12 cellular contexts compared by ENCODE assay signal in the genomic region with DNA sequence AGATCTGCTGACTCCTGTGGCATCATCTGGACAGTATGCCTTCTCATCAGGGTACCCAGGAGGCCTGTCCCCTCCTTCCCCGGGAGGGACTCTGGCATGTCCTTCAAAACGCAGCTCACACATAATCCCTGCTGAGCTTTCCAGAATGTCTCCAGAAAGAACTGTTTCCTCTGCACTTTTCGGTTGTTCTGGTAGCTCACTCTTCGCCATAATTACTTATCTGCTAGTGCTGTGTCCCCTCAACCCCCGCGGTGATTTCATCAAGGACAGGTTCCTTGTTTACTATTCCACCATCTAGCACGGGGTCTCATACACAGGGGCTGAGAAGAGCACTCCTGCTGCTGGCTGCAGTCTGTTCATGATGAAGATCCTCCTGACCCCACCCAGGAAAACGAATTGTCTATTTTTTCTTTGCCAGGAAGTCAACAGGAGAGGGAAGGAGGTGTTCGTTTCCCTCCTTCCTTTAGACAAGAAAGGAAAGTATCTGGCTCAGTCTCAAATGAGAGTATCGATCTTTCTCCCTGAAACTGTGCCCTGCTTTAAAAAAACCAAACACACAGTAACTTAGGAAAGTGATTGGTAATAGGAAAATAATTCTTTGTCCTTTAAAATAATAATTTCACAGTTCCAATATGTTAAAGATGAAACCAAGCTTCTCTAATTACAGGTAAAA.
DNase-seq lines count a peak whose midpoint lies in the region; ATAC-seq, FAIRE-seq and TF ChIP-seq lines count a peak whose summit lies in the region.
"Had no signal": no experiment of that assay in that cellular context is flagged by ENCODE, and none has a peak within 500 bp of the region (broad histone marks: within the 10 kb centered on the region; RNA-seq: fewer than 3 reads in every experiment).

No MANE protein-coding gene starts in this region.

- no peak overlapping the region for H3K23ac ChIP-seq in mesendoderm (ENCODE audit: low read length)

- no peak for ATAC-seq in HG03469 (IDR thresholded peaks at IDR 0.05; ENCODE audit: unreplicated experiment)
- no peak for ATAC-seq in effector memory CD8-positive, alpha-beta T cell (replicated peaks)

- DNase-seq in HFFc6 (no peak), brain microvascular endothelial cell (no peak), mesendoderm (peak; percentile 19), nucleus accumbens (lab: John Stamatoyannopoulos, UW) (no peak)
- DNase-seq in T-helper 2 cell treated with Interferon-gamma antibody and Interleukin-4, amounts not matched to agents 5 μg/mL and 100 μg/mL, for 36 hours (ENCODE audit: low spot score): no peak
- DNase-seq in effector memory CD8-positive, alpha-beta T cell: no peak
- DNase-seq: activated CD4-positive, CD25-positive, alpha-beta regulatory T cell; KG1; SIG-M5 had no signal

- no peak overlapping the region for H3K4me2 ChIP-seq in mesendoderm (ENCODE audit: low read length)

- no CpG with 5 or more reads among the region's 10 CpGs for WGBS in mesendoderm (ENCODE audit: extremely low coverage, insufficient coverage, low lambda C conversion rate)

- TF ChIP-seq CTCF in HFFc6 (IDR thresholded peaks at IDR 0.05) (no peak), brain microvascular endothelial cell (IDR thresholded peaks at IDR 0.05; ENCODE audit: low read depth, low read length, missing control alignments) (no peak)

- H4K5ac ChIP-seq in mesendoderm (ENCODE audit: low read length): no peak overlapping the region

- H3K27ac ChIP-seq in brain microvascular endothelial cell (peak overlapping the region; percentile 21), mesendoderm (ENCODE audit: low read depth, low read length) (no peak overlapping the region)

- peaks cover 10% of the 10 kb centered on the region for H3K4me1 ChIP-seq in mesendoderm (ENCODE audit: control insufficient read depth, low read depth, low read length)

- H3K18ac ChIP-seq in mesendoderm (ENCODE audit: low read length): no peak overlapping the region

- no peak overlapping the region for H3K9ac ChIP-seq in mesendoderm (ENCODE audit: low read length)

- H3K4me3 Mint-ChIP-seq in HFFc6: no peak overlapping the region
- H3K4me3 Mint-ChIP-seq in T-helper 2 cell treated with Interferon-gamma antibody and Interleukin-4, amounts not matched to agents 5 μg/mL and 100 μg/mL, for 36 hours: no peak overlapping the region
- H3K4me3 Mint-ChIP-seq in effector memory CD8-positive, alpha-beta T cell: no peak overlapping the region
- H3K4me3 Mint-ChIP-seq: stimulated activated naive CD8-positive, alpha-beta T cell treated with anti-CD3 and anti-CD28 coated beads, Interleukin-15, Interleukin-2, amounts not matched to agents 100 ng/mL and 50 ng/mL, for 24 hours had no signal

- no peak overlapping the region for H4K8ac ChIP-seq in mesendoderm (ENCODE audit: low read depth, low read length)

- H3K27me3 ChIP-seq in brain microvascular endothelial cell (replicated peaks) (no peaks in the 10 kb centered on the region), mesendoderm (ENCODE audit: insufficient read depth, low read length, poor library complexity) (no peaks in the 10 kb centered on the region)

- H3K27me3 Mint-ChIP-seq in HFFc6 (ENCODE audit: insufficient read depth): no peaks in the 10 kb centered on the region; the same call in 1 of the 2 replicates
- H3K27me3 Mint-ChIP-seq in T-helper 2 cell treated with Interferon-gamma antibody and Interleukin-4, amounts not matched to agents 5 μg/mL and 100 μg/mL, for 36 hours (ENCODE audit: low read depth): peaks cover 13% of the 10 kb centered on the region
- peaks cover 45 to 50% of the 10 kb centered on the region in 2 donors for H3K27me3 Mint-ChIP-seq in effector memory CD8-positive, alpha-beta T cell

- H2AK5ac ChIP-seq in mesendoderm (ENCODE audit: low read length): no peak overlapping the region

- no peak overlapping the region for H2BK5ac ChIP-seq in mesendoderm (ENCODE audit: low read length)

- peak overlapping the region; percentile 27; the same call in 1 of the 2 replicates for H3K27ac Mint-ChIP-seq in HFFc6
- H3K27ac Mint-ChIP-seq in T-helper 2 cell treated with Interferon-gamma antibody and Interleukin-4, amounts not matched to agents 5 μg/mL and 100 μg/mL, for 36 hours: no peak overlapping the region
- H3K27ac Mint-ChIP-seq in effector memory CD8-positive, alpha-beta T cell: no peak overlapping the region
- H3K27ac Mint-ChIP-seq: stimulated activated naive CD8-positive, alpha-beta T cell treated with anti-CD3 and anti-CD28 coated beads, Interleukin-15, Interleukin-2, amounts not matched to agents 100 ng/mL and 50 ng/mL, for 24 hours had no signal

- FAIRE-seq in A204.1 (lab: Jason Lieb, UNC): peak; percentile 91

- H3K36me3 ChIP-seq in brain microvascular endothelial cell (replicated peaks) (no peaks in the 10 kb centered on the region), mesendoderm (ENCODE audit: control insufficient read depth, insufficient read depth, low read length) (no peaks in the 10 kb centered on the region)

- no peak overlapping the region for H3K4me3 ChIP-seq in brain microvascular endothelial cell (ENCODE audit: low read depth, low read length)
- no peak overlapping the region for H3K4me3 ChIP-seq in mesendoderm (ENCODE audit: low read length)

- no peak overlapping the region for H3K56ac ChIP-seq in mesendoderm (ENCODE audit: low read length)

- H3K4ac ChIP-seq in mesendoderm (ENCODE audit: low read depth, low read length): no peak overlapping the region

- H2BK120ac ChIP-seq in mesendoderm (ENCODE audit: low read depth, low read length): no peak overlapping the region

- peaks cover 27% of the 10 kb centered on the region for H3K79me1 ChIP-seq in mesendoderm (ENCODE audit: low read length)

- H3K9me3 Mint-ChIP-seq in HFFc6: no peaks in the 10 kb centered on the region
- no peaks in the 10 kb centered on the region for H3K9me3 Mint-ChIP-seq in T-helper 2 cell treated with Interferon-gamma antibody and Interleukin-4, amounts not matched to agents 5 μg/mL and 100 μg/mL, for 36 hours
- H3K9me3 Mint-ChIP-seq in effector memory CD8-positive, alpha-beta T cell: no peaks in the 10 kb centered on the region
- H3K9me3 Mint-ChIP-seq: stimulated activated naive CD8-positive, alpha-beta T cell treated with anti-CD3 and anti-CD28 coated beads, Interleukin-15, Interleukin-2, amounts not matched to agents 100 ng/mL and 50 ng/mL, for 24 hours had no signal

- peaks cover 43% of the 10 kb centered on the region for H3K79me2 ChIP-seq in mesendoderm (ENCODE audit: control insufficient read depth, insufficient read depth, low read length)

- no peaks in the 10 kb centered on the region for H3K36me3 Mint-ChIP-seq in HFFc6 (ENCODE audit: low read depth)
- no peaks in the 10 kb centered on the region for H3K36me3 Mint-ChIP-seq in T-helper 2 cell treated with Interferon-gamma antibody and Interleukin-4, amounts not matched to agents 5 μg/mL and 100 μg/mL, for 36 hours (ENCODE audit: low read depth)
- H3K36me3 Mint-ChIP-seq in effector memory CD8-positive, alpha-beta T cell (ENCODE audit: insufficient read depth): no peaks in the 10 kb centered on the region

- no peak overlapping the region for H2BK15ac ChIP-seq in mesendoderm (replicated peaks; ENCODE audit: low read depth)

- peaks cover 51% of the 10 kb centered on the region for H3K4me1 Mint-ChIP-seq in HFFc6 (ENCODE audit: low read depth)
- H3K4me1 Mint-ChIP-seq in T-helper 2 cell treated with Interferon-gamma antibody and Interleukin-4, amounts not matched to agents 5 μg/mL and 100 μg/mL, for 36 hours (ENCODE audit: low read depth): no peaks in the 10 kb centered on the region
- H3K4me1 Mint-ChIP-seq in effector memory CD8-positive, alpha-beta T cell (ENCODE audit: low read depth in 2 of 2): peaks cover 0 to 3% of the 10 kb centered on the region in 2 donors

- in situ Hi-C loops in brain microvascular endothelial cell (cut with HindIII; ENCODE audit: low pct_ligation_motif_present, low sequenced_read_pairs): no loop called here
